In the genomic region with DNA sequence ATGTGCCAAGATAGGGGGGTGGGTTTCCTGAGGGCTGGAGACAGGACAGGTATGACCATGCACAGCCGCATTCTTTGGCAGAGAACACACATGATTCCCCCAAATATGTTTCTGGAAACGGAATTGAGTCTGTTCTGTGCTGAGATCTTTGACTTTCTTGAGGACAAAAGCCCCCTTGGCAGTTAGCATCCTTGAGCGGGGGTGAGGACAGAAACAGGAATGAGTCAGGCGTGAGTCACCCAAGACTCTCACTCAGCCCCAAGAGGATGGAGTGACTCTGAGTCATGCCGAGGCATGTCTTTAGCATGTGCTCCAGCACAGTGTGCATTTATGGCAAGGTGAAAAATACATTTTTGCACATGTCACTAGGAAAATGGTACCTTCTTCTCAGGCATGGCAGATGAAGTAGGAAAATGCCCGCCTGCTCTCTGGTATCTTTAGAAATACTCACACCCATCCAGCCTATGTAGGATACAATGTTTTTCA, we compare ENCODE assay signal across 8 cellular contexts. TPM values are rescaled to one million over a fixed set of nuclear protein-coding genes. Genes with fewer than 3 reads are reported as not detected.
DNase-seq lines count a peak whose midpoint lies in the region; ATAC-seq and FAIRE-seq lines count a peak whose summit lies in the region.

No MANE protein-coding gene starts in this region.

- intact Hi-C loops in left cardiac atrium (cut with DNase I) = no loop called here

- peak; percentile 63 for FAIRE-seq in RCC 7860 (lab: Jason Lieb, UNC)

- peak; percentile 68 for ATAC-seq in GM18517 (IDR thresholded peaks at IDR 0.05; ENCODE audit: unreplicated experiment)
- peak; percentile 73 for ATAC-seq in HG02938 (IDR thresholded peaks at IDR 0.05; ENCODE audit: unreplicated experiment)
- peak; percentile 88 to 97 for ATAC-seq in left cardiac atrium

- DNase-seq in RCC 7860 (ENCODE audit: low spot score) = peak; percentile 79
- peak in 3 of 4 experiments; percentile 34 to 57 (median 42) for DNase-seq in activated naive CD4-positive, alpha-beta T cell (lab: John Stamatoyannopoulos, UW)
- peak; percentile 81 for DNase-seq in left cardiac atrium
- peak; percentile 74 for DNase-seq in stimulated activated CD4-positive, alpha-beta T cell treated with anti-CD3 and anti-CD28 coated beads, Interleukin-12 subunit alpha, Interleukin-12 subunit beta, amount 100 ng/mL, for 4 hours
- no peak for DNase-seq in NCI-H2081 treated with DMSO at 0.1 percent for 48 hours (lab: John Stamatoyannopoulos, UW)
- DNase-seq in DMS153 (lab: John Stamatoyannopoulos, UW) = no peak

RNA-seq across cellular contexts. Expression of a gene that starts 52.1 kb away (rescaled TPM):
- total RNA-seq in left cardiac atrium = 100 to 1,000 TPM; 150 to 165 TPM

Comparison
In these comparisons a context has a peak if more than half of its experiments do, and no peak if none do; other contexts are left out.
1. DNase-seq: peak in RCC 7860 (single experiment), activated naive CD4-positive, alpha-beta T cell (3 of 4), left cardiac atrium (single experiment) and stimulated activated CD4-positive, alpha-beta T cell treated with anti-CD3 and anti-CD28 coated beads, Interleukin-12 subunit alpha, Interleukin-12 subunit beta, amount 100 ng/mL, for 4 hours (single experiment); none in NCI-H2081 treated with DMSO at 0.1 percent for 48 hours (single experiment) and DMS153 (single experiment).
2. Peak in every context shown above with its lines, with median percentiles within 50 percentile points of each other: ATAC-seq.